1 cellular context compared by ENCODE assay signal in the genomic region with DNA sequence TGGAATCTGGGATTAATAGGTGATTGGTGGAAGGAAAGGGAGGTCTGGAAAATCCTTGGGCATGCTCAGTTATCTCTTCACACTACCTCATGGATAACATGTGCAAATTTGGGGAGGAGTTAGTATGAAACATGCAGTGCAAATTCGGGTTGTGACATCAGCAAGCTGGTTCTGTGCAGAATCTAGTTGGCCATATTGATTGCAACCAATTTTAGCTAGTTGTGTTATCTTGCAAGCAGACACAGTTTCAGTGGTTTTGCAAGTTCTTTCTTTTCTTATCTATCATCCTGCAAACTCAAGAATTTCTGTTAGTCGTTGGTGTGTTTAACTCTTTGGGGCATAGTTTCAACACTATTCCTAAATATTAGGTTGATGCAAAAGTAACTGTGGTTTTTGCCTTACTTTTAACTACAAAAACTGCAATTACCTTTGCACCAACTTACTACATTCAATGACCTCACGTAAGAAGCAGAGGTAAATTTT.
TF ChIP-seq lines count a peak whose summit lies in the region.

No MANE protein-coding gene starts in this region.

TF ChIP-seq in K562, 482 proteins besides CTCF, POLR2A, EP300 and RAD21 (continued from another document and continues in another):
- TF ChIP-seq CHD7 (IDR thresholded peaks at IDR 0.05; ENCODE audit: low read depth, low read length) (no peak), XRCC4 (IDR thresholded peaks at IDR 0.05; ENCODE audit: extremely low read depth, insufficient read depth, insufficient read length) (no peak), ID3 (CRISPR knock-in tag; IDR thresholded peaks at IDR 0.05) (no peak), ID3 (tag; IDR thresholded peaks at IDR 0.05) (no peak), MBD2 (IDR thresholded peaks at IDR 0.05; ENCODE audit: borderline replicate concordance, low read depth) (peak; percentile 44; the same call in 1 of the 2 replicates), SMARCA4 (IDR thresholded peaks at IDR 0.05) (peak; percentile 79), ZKSCAN1 (IDR thresholded peaks at IDR 0.05; ENCODE audit: low read depth, low read length) (no peak), ZNF75A (CRISPR knock-in tag; IDR thresholded peaks at IDR 0.05) (no peak), EZH2 (IDR thresholded peaks at IDR 0.05; ENCODE audit: borderline replicate concordance, low read depth, low read length) (no peak), CREB5 (CRISPR knock-in tag; IDR thresholded peaks at IDR 0.05) (no peak), GTF3C2 (IDR thresholded peaks at IDR 0.05; ENCODE audit: borderline replicate concordance, extremely low read depth, insufficient read length) (no peak), PHF8 (IDR thresholded peaks at IDR 0.05; ENCODE audit: borderline replicate concordance, low read length) (no peak), CREBBP (IDR thresholded peaks at IDR 0.05; ENCODE audit: low read depth, low read length) (no peak), ZNF224 (CRISPR knock-in tag; IDR thresholded peaks at IDR 0.05) (no peak), FOXK2 (conservative IDR thresholded peaks at IDR 0.05 in 1 of 2, IDR thresholded peaks at IDR 0.05 in 1 of 2; ENCODE audit: low read depth in 2 of 2) (peak; percentile 55 to 64), POLR2H (tag; IDR thresholded peaks at IDR 0.05; ENCODE audit: low read depth) (0 out of 2 replicates have a peak, but pooled peaks have one; percentile 4), BRF1 (IDR thresholded peaks at IDR 0.05; ENCODE audit: borderline replicate concordance, extremely low read depth, insufficient read length) (no peak), ZNF143 (CRISPR knock-in tag; IDR thresholded peaks at IDR 0.05) (no peak), ZNF778 (CRISPR knock-in tag; IDR thresholded peaks at IDR 0.05) (no peak), BRF2 (IDR thresholded peaks at IDR 0.05; ENCODE audit: borderline replicate concordance, insufficient read depth, insufficient read length) (no peak), DNMT1 (IDR thresholded peaks at IDR 0.05) (no peak), CEBPB (tag; IDR thresholded peaks at IDR 0.05) (peak; percentile 93), CREB3L1 (IDR thresholded peaks at IDR 0.05; ENCODE audit: borderline replicate concordance, low read depth) (no peak; the same call in 1 of the 2 replicates), ZNF644 (tag; IDR thresholded peaks at IDR 0.05; ENCODE audit: low read depth) (0 out of 2 replicates have a peak, but pooled peaks have one; percentile 48)
- TF ChIP-seq, protein P1, sequence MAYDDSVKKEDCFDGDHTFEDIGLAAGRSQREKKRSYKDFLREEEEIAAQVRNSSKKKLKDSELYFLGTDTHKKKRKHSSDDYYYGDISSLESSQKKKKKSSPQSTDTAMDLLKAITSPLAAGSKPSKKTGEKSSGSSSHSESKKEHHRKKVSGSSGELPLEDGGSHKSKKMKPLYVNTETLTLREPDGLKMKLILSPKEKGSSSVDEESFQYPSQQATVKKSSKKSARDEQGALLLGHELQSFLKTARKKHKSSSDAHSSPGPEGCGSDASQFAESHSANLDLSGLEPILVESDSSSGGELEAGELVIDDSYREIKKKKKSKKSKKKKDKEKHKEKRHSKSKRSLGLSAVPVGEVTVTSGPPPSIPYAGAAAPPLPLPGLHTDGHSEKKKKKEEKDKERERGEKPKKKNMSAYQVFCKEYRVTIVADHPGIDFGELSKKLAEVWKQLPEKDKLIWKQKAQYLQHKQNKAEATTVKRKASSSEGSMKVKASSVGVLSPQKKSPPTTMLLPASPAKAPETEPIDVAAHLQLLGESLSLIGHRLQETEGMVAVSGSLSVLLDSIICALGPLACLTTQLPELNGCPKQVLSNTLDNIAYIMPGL (CRISPR knock-in tag; IDR thresholded peaks at IDR 0.05), result no peak
- TF ChIP-seq, protein P2, sequence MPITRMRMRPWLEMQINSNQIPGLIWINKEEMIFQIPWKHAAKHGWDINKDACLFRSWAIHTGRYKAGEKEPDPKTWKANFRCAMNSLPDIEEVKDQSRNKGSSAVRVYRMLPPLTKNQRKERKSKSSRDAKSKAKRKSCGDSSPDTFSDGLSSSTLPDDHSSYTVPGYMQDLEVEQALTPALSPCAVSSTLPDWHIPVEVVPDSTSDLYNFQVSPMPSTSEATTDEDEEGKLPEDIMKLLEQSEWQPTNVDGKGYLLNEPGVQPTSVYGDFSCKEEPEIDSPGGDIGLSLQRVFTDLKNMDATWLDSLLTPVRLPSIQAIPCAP (CRISPR knock-in tag; IDR thresholded peaks at IDR 0.05; ENCODE audit: borderline replicate concordance), result no peak
- TF ChIP-seq, protein P3, sequence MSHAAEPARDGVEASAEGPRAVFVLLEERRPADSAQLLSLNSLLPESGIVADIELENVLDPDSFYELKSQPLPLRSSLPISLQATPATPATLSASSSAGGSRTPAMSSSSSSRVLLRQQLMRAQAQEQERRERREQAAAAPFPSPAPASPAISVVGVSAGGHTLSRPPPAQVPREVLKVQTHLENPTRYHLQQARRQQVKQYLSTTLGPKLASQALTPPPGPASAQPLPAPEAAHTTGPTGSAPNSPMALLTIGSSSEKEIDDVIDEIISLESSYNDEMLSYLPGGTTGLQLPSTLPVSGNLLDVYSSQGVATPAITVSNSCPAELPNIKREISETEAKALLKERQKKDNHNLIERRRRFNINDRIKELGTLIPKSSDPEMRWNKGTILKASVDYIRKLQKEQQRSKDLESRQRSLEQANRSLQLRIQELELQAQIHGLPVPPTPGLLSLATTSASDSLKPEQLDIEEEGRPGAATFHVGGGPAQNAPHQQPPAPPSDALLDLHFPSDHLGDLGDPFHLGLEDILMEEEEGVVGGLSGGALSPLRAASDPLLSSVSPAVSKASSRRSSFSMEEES (CRISPR knock-in tag; IDR thresholded peaks at IDR 0.05), result no peak
